Comparison of ENCODE assay signal across 9 cellular contexts in genomic region chr12:88111074-88111652, GRCh38. TPM values are rescaled to one million over a fixed set of nuclear protein-coding genes. Genes with fewer than 3 reads are reported as not detected.
DNase-seq lines count a peak whose midpoint lies in the region; ATAC-seq and TF ChIP-seq lines count a peak whose summit lies in the region.
"Had no signal": no experiment of that assay in that cellular context is flagged by ENCODE, and none has a peak within 500 bp of the region (broad histone marks: within the 10 kb centered on the region; RNA-seq: fewer than 3 reads in every experiment).

No MANE protein-coding gene starts in this region.

- no peak for TF ChIP-seq EP300 in gastroesophageal sphincter (IDR thresholded peaks at IDR 0.05)

- H3K36me3 ChIP-seq in gastroesophageal sphincter (peaks cover 0 to 64% of the 10 kb centered on the region in 2 donors), stomach smooth muscle (ENCODE audit: control insufficient read depth in 2 of 2, insufficient read depth in 2 of 2, low read length in 2 of 2) (peaks cover 7 to 10% of the 10 kb centered on the region in 2 donors)
- H3K36me3 ChIP-seq: neutrophil had no signal

- DNase-seq in EL (peak; percentile 55), HuH-7 (ENCODE audit: low spot score) (peak; percentile 36), SHP77 (lab: John Stamatoyannopoulos, UW) (peak; percentile 15 to 33), GF-D8 (lab: John Stamatoyannopoulos, UW) (no peak)

- 0 to 7% methylated on average over 1 of the region's 1 CpG for WGBS in gastroesophageal sphincter (ENCODE audit: low coverage in 1 of 2), 2 donors

- H3K4me1 ChIP-seq in gastroesophageal sphincter = peaks cover 0 to 4% (median 0%) of the 10 kb centered on the region in 3 donors
- no peaks in the 10 kb centered on the region for H3K4me1 ChIP-seq in stomach smooth muscle (ENCODE audit: control insufficient read depth, insufficient read depth, low read length)

- TF ChIP-seq POLR2A in gastroesophageal sphincter (IDR thresholded peaks at IDR 0.05) = no peak

- H3K9me3 ChIP-seq in gastroesophageal sphincter (no peaks in the 10 kb centered on the region), stomach smooth muscle (ENCODE audit: control insufficient read depth in 2 of 2, low read length in 2 of 2) (no peaks in the 10 kb centered on the region)
- H3K9me3 ChIP-seq: neutrophil had no signal

- TF ChIP-seq CTCF in gastroesophageal sphincter (IDR thresholded peaks at IDR 0.05) = peak; percentile 14 to 52 (median 40)

- H3K27me3 ChIP-seq in gastroesophageal sphincter = no peaks in the 10 kb centered on the region
- no peaks in the 10 kb centered on the region for H3K27me3 ChIP-seq in stomach smooth muscle (ENCODE audit: control insufficient read depth in 1 of 2, insufficient read depth in 2 of 2, low read length in 2 of 2)
- H3K27me3 ChIP-seq: neutrophil had no signal

- H3K4me3 ChIP-seq in gastroesophageal sphincter (peak overlapping the region; percentile 27 to 36), stomach smooth muscle (ENCODE audit: low read length in 2 of 2) (peak overlapping the region; percentile 54 to 57)

- H3K9ac ChIP-seq in stomach smooth muscle (ENCODE audit: low read length in 2 of 2) = peak overlapping the region; percentile 30 to 47

- ATAC-seq in gastroesophageal sphincter (no peak), HG02763 (IDR thresholded peaks at IDR 0.05; ENCODE audit: unreplicated experiment) (no peak), HG02938 (IDR thresholded peaks at IDR 0.05; ENCODE audit: unreplicated experiment) (no peak)

- H3K27ac ChIP-seq in gastroesophageal sphincter (peak overlapping the region in 1 of 4 donors; percentile 23), stomach smooth muscle (ENCODE audit: low read length) (no peak overlapping the region)
- H3K27ac ChIP-seq: neutrophil had no signal

RNA-seq across cellular contexts. Expression of gene CEP290, which starts 30.7 kb away (rescaled TPM):
- 10 to 100 TPM; 11.3 to 31.3 (median 16.4) TPM for total RNA-seq in gastroesophageal sphincter

RNA-seq across cellular contexts. Expression of gene TMTC3, which starts 30.9 kb away (rescaled TPM):
- 10 to 100 TPM; 21.9 to 34.7 (median 23.9) TPM for total RNA-seq in gastroesophageal sphincter
